In the genomic region with DNA sequence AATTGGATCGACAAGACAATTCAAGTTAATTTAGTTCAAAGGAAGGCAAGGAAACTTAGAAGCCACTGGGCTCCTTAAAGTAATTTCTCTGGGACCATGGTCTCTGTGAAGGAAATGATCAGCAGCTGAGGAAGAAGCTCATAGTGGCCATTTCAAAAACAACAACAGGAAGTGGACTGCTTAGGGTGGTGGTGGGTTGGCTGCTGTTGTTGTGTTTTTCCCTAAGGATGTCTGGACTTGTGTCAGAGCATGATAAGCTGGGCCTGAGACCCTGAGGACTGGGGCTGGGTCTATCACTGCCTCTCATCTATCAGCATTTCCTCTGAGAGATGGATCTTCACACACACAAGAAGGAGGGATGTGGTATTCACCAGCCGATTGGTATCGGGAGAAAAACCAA, we compare ENCODE assay signal across 20 cellular contexts. TPM values are rescaled to one million over a fixed set of nuclear protein-coding genes. Genes with fewer than 3 reads are reported as not detected.
"Had no signal": no experiment of that assay in that cellular context is flagged by ENCODE, and none has a peak within 500 bp of the region (broad histone marks: within the 10 kb centered on the region; RNA-seq: fewer than 3 reads in every experiment).

No MANE protein-coding gene starts in this region.

- H3K9me3 ChIP-seq: left lung, right atrium auricular region, suprapubic skin, thyroid gland, upper lobe of left lung, uterus had no signal

- FAIRE-seq: endometrium, keratinocyte, small intestine had no signal

- H3K27ac ChIP-seq: foreskin keratinocyte, left lung, right atrium auricular region, suprapubic skin, thyroid gland, uterus had no signal

- H3K4me1 ChIP-seq: foreskin keratinocyte, left lung, suprapubic skin, thyroid gland, upper lobe of left lung, uterus had no signal

- H3K36me3 ChIP-seq: right atrium auricular region, suprapubic skin, thyroid gland, uterus had no signal

- ATAC-seq: foreskin keratinocyte; left lung; naive thymus-derived CD8-positive, alpha-beta T cell had no signal

- H3K27me3 ChIP-seq: foreskin keratinocyte, left lung, right atrium auricular region, suprapubic skin, thyroid gland, upper lobe of left lung, uterus had no signal

- H3K4me3 ChIP-seq: left lung, lung, right atrium auricular region, suprapubic skin, thyroid gland, upper lobe of left lung, uterus had no signal

- DNase-seq: effector memory CD4-positive, alpha-beta T cell; erythroblast; foreskin keratinocyte; immature natural killer cell; left lung; mesenchymal stem cell; naive thymus-derived CD8-positive, alpha-beta T cell; posterior cingulate gyrus; small intestine; stimulated activated CD4-positive, alpha-beta T cell treated with anti-CD3 and anti-CD28 coated beads, Interleukin-12 subunit alpha, Interleukin-12 subunit beta, amount 100 ng/mL, for 4 hours; stimulated activated naive CD4-positive, alpha-beta T cell treated with Interleukin-2 at 50 U/mL for 16 hours; thyroid gland; upper lobe of left lung; uterus had no signal

RNA-seq across cellular contexts. Expression of a gene that starts 18.3 kb away (rescaled TPM):
- total RNA-seq: foreskin keratinocyte; mononuclear cell; naive thymus-derived CD8-positive, alpha-beta T cell had no signal
- polyA plus RNA-seq: foreskin keratinocyte; immature natural killer cell; keratinocyte; naive thymus-derived CD8-positive, alpha-beta T cell had no signal
